ENCODE assay signal across 8 cellular contexts in the genomic region with DNA sequence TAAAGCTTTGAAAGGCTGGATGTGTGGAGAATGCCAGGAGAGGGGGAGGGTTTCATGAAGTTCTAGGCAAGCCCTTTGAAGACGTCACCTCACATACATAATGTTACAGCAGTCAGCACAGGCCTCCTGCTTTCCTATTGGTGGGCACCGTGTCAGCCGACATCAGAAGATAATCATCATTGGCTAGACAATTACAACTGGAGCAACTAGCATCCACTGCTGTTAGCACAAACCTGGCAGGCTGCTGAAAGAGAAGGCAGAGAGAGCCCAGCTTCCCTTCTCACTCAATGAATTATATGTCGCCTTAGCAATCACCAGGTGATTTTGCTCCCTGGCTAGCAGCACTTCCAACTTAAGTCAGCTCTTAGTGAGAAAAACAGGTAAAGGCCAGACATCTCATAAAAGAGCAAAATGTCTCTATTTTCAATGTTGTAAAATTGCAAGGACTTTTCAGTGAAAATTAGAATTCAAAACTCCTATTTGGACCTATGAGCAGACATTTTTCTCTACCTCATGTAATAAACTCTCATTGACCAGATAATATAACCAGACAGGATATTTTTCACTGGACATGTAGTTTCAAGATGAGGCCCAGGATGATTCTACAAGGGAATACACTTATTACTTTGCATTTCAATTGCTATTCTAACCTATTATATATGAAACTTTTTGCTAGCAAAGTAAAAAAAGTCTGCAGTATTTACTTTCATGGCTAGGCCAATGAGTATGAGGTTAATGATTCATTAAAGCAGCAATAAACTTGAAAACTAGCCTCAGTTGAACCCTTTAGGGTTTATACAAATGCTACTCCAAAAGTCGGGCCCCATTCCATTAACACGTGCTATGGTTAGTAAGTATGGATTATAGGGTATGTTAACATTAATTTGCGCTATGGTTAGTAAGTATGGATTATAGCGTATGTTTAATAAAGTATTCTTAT. TPM values are rescaled to one million over a fixed set of nuclear protein-coding genes. Genes with fewer than 3 reads are reported as not detected.
A peak's percentile ranks its signal among the peaks of the same experiment; 100 is the strongest.
DNase-seq lines count a peak whose midpoint lies in the region; FAIRE-seq and TF ChIP-seq lines count a peak whose summit lies in the region.

No MANE protein-coding gene starts in this region.

- H3K4me1 Mint-ChIP-seq in T-helper 1 cell treated with Interleukin-12 subunit alpha and Interleukin-12 subunit beta and Interleukin-4 antibody, amounts not matched to agents 30 μg/mL and 1 μg/mL, for 36 hours (ENCODE audit: low read depth), result peaks cover 31% of the 10 kb centered on the region

- no peaks in the 10 kb centered on the region for H3K9me3 ChIP-seq in small intestine (ENCODE audit: control insufficient read depth, low read depth)

- H3K36me3 ChIP-seq in small intestine (ENCODE audit: control insufficient read depth in 2 of 2, insufficient read depth in 2 of 2, low read length in 2 of 2), result peaks cover 0 to 3% of the 10 kb centered on the region in 2 donors

- peaks cover 19% of the 10 kb centered on the region for H3K36me3 Mint-ChIP-seq in T-helper 1 cell treated with Interleukin-12 subunit alpha and Interleukin-12 subunit beta and Interleukin-4 antibody, amounts not matched to agents 30 μg/mL and 1 μg/mL, for 36 hours (ENCODE audit: low read depth)

- DNase-seq in GM12865 (ENCODE audit: low read depth) (peak; percentile 93), HEK293T (ENCODE audit: extremely low spot score) (peak; percentile 78), MV-4-11 (lab: John Stamatoyannopoulos, UW) (peak; percentile 9), astrocyte of the cerebellum (ENCODE audit: low read depth) (peak; percentile 95), hypothalamus (lab: John Stamatoyannopoulos, UW) (peak; percentile 6 to 95 (median 79)), small intestine (peak; percentile 89), NCI-H1930 (lab: John Stamatoyannopoulos, UW) (no peak)

- POLR2A ChIA-PET in HEK293T (lab: Yijun Ruan, JAX), result interaction anchor here (0.9 to 1.1 kb wide), 2 partner anchors 11 to 40 kb away, joined by 4 to 6 read pairs; no protein-coding TSS in a partner anchor

- no peak for TF ChIP-seq CTCF in GM12865 (IDR thresholded peaks at IDR 0.05; ENCODE audit: insufficient read depth, low read depth, low read length, missing control alignments)
- no peak for TF ChIP-seq CTCF in astrocyte of the cerebellum (IDR thresholded peaks at IDR 0.05; ENCODE audit: low read depth, low read length, missing control alignments)

- H3K4me1 ChIP-seq in small intestine (ENCODE audit: control insufficient read depth in 2 of 2, insufficient read depth in 1 of 2, low read depth in 1 of 2, low read length in 1 of 2), result peaks cover 0 to 6% of the 10 kb centered on the region in 2 donors

- H3K27ac Mint-ChIP-seq in T-helper 1 cell treated with Interleukin-12 subunit alpha and Interleukin-12 subunit beta and Interleukin-4 antibody, amounts not matched to agents 30 μg/mL and 1 μg/mL, for 36 hours, result peak overlapping the region; percentile 85

- CTCF ChIA-PET in HEK293T (lab: Yijun Ruan, JAX), result interaction anchor here (0.9 kb wide), 1 partner anchor 195 kb away, joined by 3 read pairs; no protein-coding TSS in a partner anchor

- H3K4me3 ChIP-seq in GM12865 (ENCODE audit: low read depth, low read length) (no peak overlapping the region), astrocyte of the cerebellum (ENCODE audit: low read depth, low read length) (no peak overlapping the region), small intestine (ENCODE audit: low read depth in 1 of 2, low read length in 2 of 2) (no peak overlapping the region)

- H3K27me3 Mint-ChIP-seq in T-helper 1 cell treated with Interleukin-12 subunit alpha and Interleukin-12 subunit beta and Interleukin-4 antibody, amounts not matched to agents 30 μg/mL and 1 μg/mL, for 36 hours (ENCODE audit: low read depth), result no peaks in the 10 kb centered on the region

- FAIRE-seq in small intestine (lab: Jason Lieb, UNC), result no peak

- H3K27me3 ChIP-seq in small intestine (ENCODE audit: control insufficient read depth in 2 of 2, insufficient read depth in 2 of 2, low read length in 2 of 2), result no peaks in the 10 kb centered on the region

- H3K9me3 Mint-ChIP-seq in T-helper 1 cell treated with Interleukin-12 subunit alpha and Interleukin-12 subunit beta and Interleukin-4 antibody, amounts not matched to agents 30 μg/mL and 1 μg/mL, for 36 hours, result no peaks in the 10 kb centered on the region

- peak overlapping the region; percentile 38 for H3K4me3 Mint-ChIP-seq in T-helper 1 cell treated with Interleukin-12 subunit alpha and Interleukin-12 subunit beta and Interleukin-4 antibody, amounts not matched to agents 30 μg/mL and 1 μg/mL, for 36 hours

- in situ Hi-C loops in astrocyte of the cerebellum (cut with HindIII; ENCODE audit: low sequenced_read_pairs), result no loop called here

- H3K27ac ChIP-seq in small intestine (ENCODE audit: low read depth in 1 of 2, low read length in 1 of 2), result peak overlapping the region in 1 of 2 donors; percentile 81

- WGBS in small intestine, 3 donors, result 20 to 42% (median 24%) methylated on average over 8 of the region's 8 CpGs

TF ChIP-seq in HEK293T, 16 proteins besides CTCF, POLR2A, EP300 and RAD21:
- TF ChIP-seq SP1 (IDR thresholded peaks at IDR 0.05), result no peak
- TF ChIP-seq NFRKB (IDR thresholded peaks at IDR 0.05), result no peak
- peak; percentile 29; the same call in 1 of the 2 replicates for TF ChIP-seq ELF4 (IDR thresholded peaks at IDR 0.05)
- TF ChIP-seq, protein P1, sequence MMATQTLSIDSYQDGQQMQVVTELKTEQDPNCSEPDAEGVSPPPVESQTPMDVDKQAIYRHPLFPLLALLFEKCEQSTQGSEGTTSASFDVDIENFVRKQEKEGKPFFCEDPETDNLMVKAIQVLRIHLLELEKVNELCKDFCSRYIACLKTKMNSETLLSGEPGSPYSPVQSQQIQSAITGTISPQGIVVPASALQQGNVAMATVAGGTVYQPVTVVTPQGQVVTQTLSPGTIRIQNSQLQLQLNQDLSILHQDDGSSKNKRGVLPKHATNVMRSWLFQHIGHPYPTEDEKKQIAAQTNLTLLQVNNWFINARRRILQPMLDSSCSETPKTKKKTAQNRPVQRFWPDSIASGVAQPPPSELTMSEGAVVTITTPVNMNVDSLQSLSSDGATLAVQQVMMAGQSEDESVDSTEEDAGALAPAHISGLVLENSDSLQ (IDR thresholded peaks at IDR 0.05), result peak; percentile 82
- TF ChIP-seq FOXM1 (IDR thresholded peaks at IDR 0.05; ENCODE audit: borderline replicate concordance), result no peak
- TF ChIP-seq SUZ12 (IDR thresholded peaks at IDR 0.05), result no peak
- no peak for TF ChIP-seq ARNT (IDR thresholded peaks at IDR 0.05)
- no peak for TF ChIP-seq HDGF (IDR thresholded peaks at IDR 0.05; ENCODE audit: borderline replicate concordance)

RNA-seq across cellular contexts. Expression of a gene that starts 4.3 kb away (rescaled TPM):
- 10 to 100 TPM in 1 of 3 donors, 1 to 10 TPM in 2; 2.7 to 19.1 (median 2.9) TPM for polyA plus RNA-seq in small intestine

Comparison
In these comparisons a context has a peak if more than half of its experiments do, and no peak if none do; other contexts are left out.
1. DNase-seq: peak in GM12865 (single experiment), HEK293T (single experiment), MV-4-11 (single experiment), astrocyte of the cerebellum (single experiment), hypothalamus (51 of 51) and small intestine (single experiment); none in NCI-H1930 (0 of 2).